In the genomic region with DNA sequence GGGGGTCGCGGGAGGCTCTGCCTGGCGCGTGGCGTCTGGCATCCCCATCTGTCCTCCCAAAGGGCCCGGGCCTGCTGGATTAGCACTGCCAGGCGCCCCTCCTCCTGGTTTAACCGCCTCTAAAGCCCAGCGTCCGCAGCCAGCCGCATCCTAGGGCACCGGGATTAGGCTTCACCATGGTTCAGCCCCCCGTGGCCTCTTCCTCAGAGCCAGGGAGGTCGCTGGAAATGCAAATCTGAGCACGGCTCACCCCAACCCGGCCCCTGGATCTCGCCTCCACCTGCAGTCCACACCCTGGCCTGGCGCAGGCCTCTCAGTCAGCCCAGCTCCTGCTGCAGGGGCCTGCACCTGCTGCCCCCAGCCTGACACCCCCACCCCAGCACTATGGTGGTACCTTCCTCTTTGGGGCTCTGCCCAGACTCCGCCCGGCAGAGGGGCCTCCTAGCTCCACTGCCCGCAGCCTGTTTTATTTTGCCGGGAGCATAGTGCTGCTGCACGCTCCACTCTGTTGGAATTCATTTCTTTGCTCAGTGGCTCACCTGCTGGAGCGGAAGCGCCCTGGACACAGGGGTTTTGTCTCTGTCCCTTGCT, we compare ENCODE assay signal across 8 cellular contexts. TPM values are rescaled to one million over a fixed set of nuclear protein-coding genes. Genes with fewer than 3 reads are reported as not detected.
A peak's percentile ranks its signal among the peaks of the same experiment; 100 is the strongest.
DNase-seq lines count a peak whose midpoint lies in the region; ATAC-seq and TF ChIP-seq lines count a peak whose summit lies in the region.

No MANE protein-coding gene starts in this region.

- intact Hi-C loops in gastrocnemius medialis (cut with DNase I; ENCODE audit: low total_unique reads): no loop called here

- no peak overlapping the region for H2AK5ac ChIP-seq in mesendoderm (ENCODE audit: low read length)

- H3K79me1 ChIP-seq in mesendoderm (ENCODE audit: low read length): no peaks in the 10 kb centered on the region

- H2BK120ac ChIP-seq in mesendoderm (ENCODE audit: low read depth, low read length): no peak overlapping the region

- no peak overlapping the region for H3K4me2 ChIP-seq in mesendoderm (ENCODE audit: low read length)

- no peak overlapping the region for H3K23ac ChIP-seq in mesendoderm (ENCODE audit: low read length)

- H3K4me3 ChIP-seq in GM06990 (replicated peaks; ENCODE audit: low read depth, low read length) (no peak overlapping the region), astrocyte of the cerebellum (ENCODE audit: low read depth, low read length) (peak overlapping the region; percentile 21), mesendoderm (ENCODE audit: low read length) (no peak overlapping the region), gastrocnemius medialis (no peak overlapping the region)

- H3K36me3 ChIP-seq in GM06990 (ENCODE audit: control insufficient read depth, insufficient read depth, low read length) (no peaks in the 10 kb centered on the region; the same call in 1 of the 2 replicates), mesendoderm (ENCODE audit: control insufficient read depth, insufficient read depth, low read length) (no peaks in the 10 kb centered on the region), gastrocnemius medialis (no peaks in the 10 kb centered on the region)

- H2BK15ac ChIP-seq in mesendoderm (replicated peaks; ENCODE audit: low read depth): no peak overlapping the region

- TF ChIP-seq CTCF in GM06990 (IDR thresholded peaks at IDR 0.05; ENCODE audit: insufficient read depth, low read length, poor library complexity, severe bottlenecking) (no peak), astrocyte of the cerebellum (IDR thresholded peaks at IDR 0.05; ENCODE audit: low read depth, low read length, missing control alignments) (no peak), gastrocnemius medialis (IDR thresholded peaks at IDR 0.05 in 4 of 5, conservative IDR thresholded peaks at IDR 0.05 in 1 of 5) (no peak)

- no peak for ATAC-seq in HG03442 (IDR thresholded peaks at IDR 0.05; ENCODE audit: unreplicated experiment)
- ATAC-seq in gastrocnemius medialis: no peak

- H3K9me3 ChIP-seq in gastrocnemius medialis: no peaks in the 10 kb centered on the region

- peak overlapping the region; percentile 44 for H3K9ac ChIP-seq in mesendoderm (ENCODE audit: low read length)

- no peaks in the 10 kb centered on the region for H3K79me2 ChIP-seq in mesendoderm (ENCODE audit: control insufficient read depth, insufficient read depth, low read length)

- H3K18ac ChIP-seq in mesendoderm (ENCODE audit: low read length): peak overlapping the region; percentile 6

- H4K8ac ChIP-seq in mesendoderm (ENCODE audit: low read depth, low read length): peak overlapping the region; percentile 77

- H4K5ac ChIP-seq in mesendoderm (ENCODE audit: low read length): no peak overlapping the region

- in situ Hi-C loops in astrocyte of the cerebellum (cut with HindIII; ENCODE audit: low sequenced_read_pairs): no loop called here
- in situ Hi-C loops in gastrocnemius medialis (cut with MboI; ENCODE audit: low sequenced_read_pairs in 4 of 4): no loop called here

- peak; percentile 51 for DNase-seq in GM06990 (ENCODE audit: extremely low read depth, insufficient read length)
- DNase-seq in NCI-H1417 (lab: John Stamatoyannopoulos, UW): peak in 2 of 3 experiments; percentile 75 to 85
- no peak for DNase-seq in astrocyte of the cerebellum (ENCODE audit: low read depth)
- peak; percentile 55 for DNase-seq in mesendoderm
- DNase-seq in HPDE6-E6E7 (ENCODE audit: extremely low spot score): no peak
- no peak for DNase-seq in NOMO-1 treated with DMSO at 0.1 percent for 48 hours (lab: John Stamatoyannopoulos, UW; ENCODE audit: unreplicated experiment)
- DNase-seq in gastrocnemius medialis: no peak

- H3K4me1 ChIP-seq in mesendoderm (ENCODE audit: control insufficient read depth, low read depth, low read length) (no peaks in the 10 kb centered on the region), gastrocnemius medialis (no peaks in the 10 kb centered on the region)

- H3K27me3 ChIP-seq in GM06990 (replicated peaks; ENCODE audit: control insufficient read depth, insufficient read depth, low read length) (no peaks in the 10 kb centered on the region), mesendoderm (ENCODE audit: insufficient read depth, low read length, poor library complexity) (no peaks in the 10 kb centered on the region), gastrocnemius medialis (peaks cover 0 to 11% (median 6%) of the 10 kb centered on the region in 3 donors)

- H3K4ac ChIP-seq in mesendoderm (ENCODE audit: low read depth, low read length): no peak overlapping the region

- TF ChIP-seq POLR2A in gastrocnemius medialis (IDR thresholded peaks at IDR 0.05): no peak

- H3K56ac ChIP-seq in mesendoderm (ENCODE audit: low read length): peak overlapping the region; percentile 58

- H2BK5ac ChIP-seq in mesendoderm (ENCODE audit: low read length): no peak overlapping the region

- H3K27ac ChIP-seq in mesendoderm (ENCODE audit: low read depth, low read length) (no peak overlapping the region), gastrocnemius medialis (no peak overlapping the region)

- no CpG with 5 or more reads among the region's 25 CpGs for WGBS in mesendoderm (ENCODE audit: extremely low coverage, insufficient coverage, low lambda C conversion rate)

RNA-seq across cellular contexts. Expression of a gene that starts 13.2 kb away (rescaled TPM):
- polyA plus RNA-seq in mesendoderm (2013, experiment 1 of 2): 4.7 TPM
- 5.1 TPM for polyA plus RNA-seq in mesendoderm (2013, experiment 2 of 2)
- total RNA-seq in gastrocnemius medialis: under 1 TPM in 1 of 4 donors, not detected in 3; 0.11 TPM

RNA-seq across cellular contexts. Expression of a gene that starts 43.9 kb away (rescaled TPM):
- polyA plus RNA-seq in mesendoderm (2013, experiment 1 of 2): 52.6 TPM
- polyA plus RNA-seq in mesendoderm (2013, experiment 2 of 2): 52.4 TPM
- total RNA-seq in gastrocnemius medialis: 100 to 1,000 TPM; 102 to 166 (median 124) TPM

Comparison
In these comparisons a context has a peak if more than half of its experiments do, and no peak if none do; other contexts are left out.
1. DNase-seq: peak in GM06990 (single experiment), NCI-H1417 (2 of 3) and mesendoderm (single experiment); none in astrocyte of the cerebellum (single experiment), HPDE6-E6E7 (single experiment), NOMO-1 treated with DMSO at 0.1 percent for 48 hours (single experiment) and gastrocnemius medialis (0 of 2).